8 cellular contexts compared by ENCODE assay signal in the genomic region with DNA sequence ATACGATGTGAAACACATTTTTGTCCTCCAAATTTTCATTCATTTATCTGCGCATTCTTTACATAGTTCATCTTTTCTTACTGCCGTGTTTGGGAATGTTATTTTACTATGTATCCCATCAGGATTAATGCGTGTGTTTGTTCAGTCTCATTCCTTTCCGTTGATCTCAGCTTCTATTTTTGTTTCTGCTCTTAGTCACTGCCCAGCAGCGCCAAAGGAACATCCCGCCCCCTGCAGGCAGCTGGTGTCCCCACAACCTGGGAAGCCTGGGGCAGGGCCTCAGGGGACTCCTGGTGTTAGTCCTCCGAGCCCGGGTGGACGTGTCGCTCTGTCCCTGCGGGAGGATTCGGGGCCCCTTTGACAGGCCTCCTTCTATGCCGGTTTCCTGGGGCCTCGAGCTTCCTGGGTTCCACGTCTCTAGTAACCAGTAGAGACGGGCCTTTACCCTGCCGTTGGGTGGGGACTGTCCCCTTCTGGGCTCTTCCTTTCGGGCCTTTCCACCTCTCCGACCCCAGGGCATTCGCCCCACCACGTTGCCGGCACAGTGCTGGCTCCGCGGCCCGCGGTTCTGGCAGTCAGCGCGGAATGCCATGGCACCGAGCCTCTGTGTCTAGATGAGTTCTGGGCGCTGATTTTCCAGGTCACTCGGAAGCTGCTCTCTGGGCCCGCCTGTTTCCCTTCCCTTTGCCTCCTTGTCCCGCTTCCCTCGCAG. TPM values are rescaled to one million over a fixed set of nuclear protein-coding genes. Genes with fewer than 3 reads are reported as not detected.
DNase-seq lines count a peak whose midpoint lies in the region; ATAC-seq lines count a peak whose summit lies in the region.

No MANE protein-coding gene starts in this region.

- no peaks in the 10 kb centered on the region for H3K36me3 ChIP-seq in CD4-positive, CD25-positive, alpha-beta regulatory T cell (ENCODE audit: control insufficient read depth, insufficient read depth, low read length)

- H3K4me1 Mint-ChIP-seq in CD4-positive, CD25-positive, alpha-beta regulatory T cell = peaks cover 5 to 20% (median 18%) of the 10 kb centered on the region in 4 donors

- peak overlapping the region; percentile 93 for H3K4me3 ChIP-seq in CD4-positive, CD25-positive, alpha-beta regulatory T cell (ENCODE audit: low read depth, low read length)

- peak; percentile 73 to 87 (median 82) for DNase-seq in CD4-positive, CD25-positive, alpha-beta regulatory T cell
- DNase-seq in HK-2 (ENCODE audit: unreplicated experiment) (peak; percentile 92), NCI-H82 (lab: John Stamatoyannopoulos, UW) (peak; percentile 93), lung microvascular endothelial cell (ENCODE audit: low read depth in 2 of 2) (peak; percentile 97 to 99)
- peak; percentile 70 to 74 for DNase-seq in activated CD8-positive, alpha-beta memory T cell treated with anti-CD3 and anti-CD28 coated beads for 1 hour (ENCODE audit: extremely low read depth in 1 of 2, low read depth in 1 of 2)
- peak; percentile 71 for DNase-seq in effector CD8-positive, alpha-beta T cell (lab: John Stamatoyannopoulos, UW)
- peak; percentile 73 to 83 (median 79) for DNase-seq in stimulated activated CD4-positive, alpha-beta T cell treated with anti-CD3 and anti-CD28 coated beads, TNF-alpha, amount 100 ng/mL, for 48 hours (ENCODE audit: low read depth in 3 of 3)

- no peaks in the 10 kb centered on the region for H3K27me3 Mint-ChIP-seq in CD4-positive, CD25-positive, alpha-beta regulatory T cell

- no peaks in the 10 kb centered on the region for H3K9me3 Mint-ChIP-seq in CD4-positive, CD25-positive, alpha-beta regulatory T cell

- peaks cover 23% of the 10 kb centered on the region for H3K4me1 ChIP-seq in CD4-positive, CD25-positive, alpha-beta regulatory T cell (ENCODE audit: control insufficient read depth, insufficient read depth, low read length, poor library complexity, severe bottlenecking)

- no peaks in the 10 kb centered on the region for H3K27me3 ChIP-seq in CD4-positive, CD25-positive, alpha-beta regulatory T cell (ENCODE audit: control insufficient read depth, insufficient read depth, low read length)

- ATAC-seq in CD4-positive, CD25-positive, alpha-beta regulatory T cell (ENCODE audit: low read depth in 2 of 2) = peak; percentile 54 to 61
- peak; percentile 48 for ATAC-seq in GM19395 (IDR thresholded peaks at IDR 0.05; ENCODE audit: unreplicated experiment)

- H3K9me3 ChIP-seq in CD4-positive, CD25-positive, alpha-beta regulatory T cell (ENCODE audit: control insufficient read depth in 2 of 2, low read length in 2 of 2) = no peaks in the 10 kb centered on the region

- peaks cover 2% of the 10 kb centered on the region for H3K36me3 Mint-ChIP-seq in CD4-positive, CD25-positive, alpha-beta regulatory T cell

- peak overlapping the region; percentile 91 for H3K27ac ChIP-seq in CD4-positive, CD25-positive, alpha-beta regulatory T cell (ENCODE audit: insufficient read depth, low read length, poor library complexity, severe bottlenecking)

- H3K4me3 Mint-ChIP-seq in CD4-positive, CD25-positive, alpha-beta regulatory T cell = peak overlapping the region; percentile 92 to 99 (median 98)

- H3K27ac Mint-ChIP-seq in CD4-positive, CD25-positive, alpha-beta regulatory T cell = peak overlapping the region; percentile 96 to 99 (median 96)

RNA-seq across cellular contexts. Expression of a gene that starts 39.8 kb away (rescaled TPM):
- total RNA-seq in CD4-positive, CD25-positive, alpha-beta regulatory T cell = 41.1 TPM
- 10 to 100 TPM; 11.5 to 25.4 (median 18.9) TPM for polyA plus RNA-seq in CD4-positive, CD25-positive, alpha-beta regulatory T cell
- 12.9 and 20.6 TPM in 2 replicates for total RNA-seq in lung microvascular endothelial cell

RNA-seq across cellular contexts. Expression of a gene that starts 50.6 kb away (rescaled TPM):
- total RNA-seq in CD4-positive, CD25-positive, alpha-beta regulatory T cell = 6.1 TPM
- 10 to 100 TPM; 10.6 to 16.3 (median 14.0) TPM for polyA plus RNA-seq in CD4-positive, CD25-positive, alpha-beta regulatory T cell
- 47.7 and 59.5 TPM in 2 replicates for total RNA-seq in lung microvascular endothelial cell

Comparison
In these comparisons a context has a peak if more than half of its experiments do, and no peak if none do; other contexts are left out.
1. Peak in every context shown above with its lines: DNase-seq, ATAC-seq, H3K4me3 ChIP-seq and H3K27ac ChIP-seq.